Comparison of ENCODE assay signal across 19 cellular contexts in genomic region chrX:1601768-1602085, GRCh38. TPM values are rescaled to one million over a fixed set of nuclear protein-coding genes. Genes with fewer than 3 reads are reported as not detected.
"Had no signal": no experiment of that assay in that cellular context is flagged by ENCODE, and none has a peak within 500 bp of the region (broad histone marks: within the 10 kb centered on the region; RNA-seq: fewer than 3 reads in every experiment).

No MANE protein-coding gene starts in this region.

- H3K27ac Mint-ChIP-seq: activated T-cell treated with anti-CD3 and anti-CD28 coated beads, Interleukin-2, amount 50 U/mL, for 24 hours; immature natural killer cell; T-helper 1 cell treated with Interleukin-12 subunit alpha and Interleukin-12 subunit beta and Interleukin-4 antibody, amounts not matched to agents 30 μg/mL and 1 μg/mL, for 36 hours; WTC11 had no signal

- H3K4me1 Mint-ChIP-seq: WTC11 had no signal

- H3K27me3 ChIP-seq: ascending aorta, breast epithelium, sigmoid colon, stomach, testis had no signal

- H3K27me3 Mint-ChIP-seq: activated T-cell treated with anti-CD3 and anti-CD28 coated beads, Interleukin-2, amount 50 U/mL, for 24 hours; naive B cell had no signal

- DNase-seq: activated CD4-positive, alpha-beta T cell treated with anti-CD3 and anti-CD28 coated beads, Interleukin-2, amount 50 U/mL, for 1 hour; activated gamma-delta T cell treated with Interleukin-2 at 50 U/mL for 16 hours; activated T-cell treated with anti-CD3 and anti-CD28 coated beads, Interleukin-2, amount 50 U/mL, for 24 hours; immature natural killer cell; left cardiac atrium; naive B cell; sigmoid colon; stimulated activated CD4-positive, alpha-beta T cell treated with anti-CD3 and anti-CD28 coated beads, Interleukin-1b, Interleukin-23, amount 100 ng/mL, for 48 hours; stomach; testis had no signal

- FAIRE-seq: frontal cortex had no signal

- H3K9me3 ChIP-seq: ascending aorta, sigmoid colon, testis had no signal

- H2AFZ ChIP-seq: parathyroid adenoma had no signal

- H3K4me3 Mint-ChIP-seq: activated T-cell treated with anti-CD3 and anti-CD28 coated beads, Interleukin-2, amount 50 U/mL, for 24 hours; naive B cell; T-helper 1 cell treated with Interleukin-12 subunit alpha and Interleukin-12 subunit beta and Interleukin-4 antibody, amounts not matched to agents 30 μg/mL and 1 μg/mL, for 36 hours; WTC11 had no signal

- H3K9ac ChIP-seq: parathyroid adenoma had no signal

- H3K27ac ChIP-seq: ascending aorta, breast epithelium, parathyroid adenoma, sigmoid colon, stomach, testis had no signal

- H3K4me1 ChIP-seq: ascending aorta, breast epithelium, parathyroid adenoma, sigmoid colon had no signal

- H3K4me3 ChIP-seq: ascending aorta, breast epithelium, sigmoid colon, stomach, testis had no signal

- H3K9me3 Mint-ChIP-seq: activated T-cell treated with anti-CD3 and anti-CD28 coated beads, Interleukin-2, amount 50 U/mL, for 24 hours; immature natural killer cell; naive B cell; T-helper 1 cell treated with Interleukin-12 subunit alpha and Interleukin-12 subunit beta and Interleukin-4 antibody, amounts not matched to agents 30 μg/mL and 1 μg/mL, for 36 hours; WTC11 had no signal

- ATAC-seq: left cardiac atrium, WTC11 had no signal

RNA-seq across cellular contexts. Expression of gene ASMT, which starts 13.1 kb away (rescaled TPM):
- total RNA-seq: breast epithelium, dermis microvascular lymphatic vessel endothelial cell, epithelial cell of proximal tubule, lung microvascular endothelial cell, sigmoid colon, stomach had no signal
- polyA plus RNA-seq: immature natural killer cell had no signal
